In the genomic region with DNA sequence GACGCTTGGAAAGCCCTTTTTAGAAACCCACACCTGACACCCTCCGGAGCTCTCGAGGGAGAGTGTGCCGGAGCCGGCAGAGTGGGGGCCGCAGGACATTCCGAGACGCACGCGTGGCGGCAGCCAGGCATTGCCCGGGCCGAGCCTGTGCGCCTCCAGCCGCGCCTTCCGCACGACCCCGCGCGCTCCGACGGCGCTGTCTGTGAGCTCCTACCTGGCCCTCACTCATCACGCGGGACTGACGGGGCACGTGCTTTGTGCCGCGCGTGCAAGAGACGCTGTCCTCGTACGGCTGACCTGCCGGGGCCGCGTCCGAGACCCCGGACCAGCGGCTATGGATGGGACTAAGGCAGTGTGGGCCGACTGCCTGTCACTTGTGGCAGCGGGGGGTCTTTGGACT, we compare ENCODE assay signal across 25 cellular contexts. TPM values are rescaled to one million over a fixed set of nuclear protein-coding genes. Genes with fewer than 3 reads are reported as not detected.
"Had no signal": no experiment of that assay in that cellular context is flagged by ENCODE, and none has a peak within 500 bp of the region (broad histone marks: within the 10 kb centered on the region; RNA-seq: fewer than 3 reads in every experiment).

No MANE protein-coding gene starts in this region.

- H3K27me3 ChIP-seq: ovary, right atrium auricular region, testis, thyroid gland had no signal

- ATAC-seq: right lobe of liver; stimulated activated memory B cell treated with anti-CD40 and anti-IgM and Interleukin-4, amounts not matched to agents 10 μg/mL and 1 μg/mL and 100 μg/mL, for 72 hours had no signal

- H3K9me3 Mint-ChIP-seq: mesothelial cell of epicardium; natural killer cell; nephron progenitor cell; neural progenitor cell; stimulated activated memory B cell treated with anti-CD40 and anti-IgM and Interleukin-4, amounts not matched to agents 10 μg/mL and 1 μg/mL and 100 μg/mL, for 72 hours; stimulated activated naive CD8-positive, alpha-beta T cell treated with anti-CD3 and anti-CD28 coated beads, Interleukin-15, amount 100 ng/mL, for 72 hours had no signal

- H3K4me1 Mint-ChIP-seq: natural killer cell had no signal

- DNase-seq: left ventricle myocardium inferior; mesendoderm; naive B cell; natural killer cell; nephron progenitor cell; ovary; right lobe of liver; stimulated activated CD4-positive, alpha-beta T cell treated with anti-CD3 and anti-CD28 coated beads, Interleukin-1b, Interleukin-23, amount 100 ng/mL, for 48 hours; stimulated activated CD4-positive, alpha-beta T cell treated with anti-CD3 and anti-CD28 coated beads, Interleukin-2, amount 100 ng/mL, for 48 hours; stimulated activated CD4-positive, alpha-beta T cell treated with anti-CD3 and anti-CD28 coated beads, Interleukin-4, amount 100 ng/mL, for 4 hours; stimulated activated CD8-positive, alpha-beta memory T cell treated with anti-CD3 and anti-CD28 coated beads, Interleukin-4, amount 100 ng/mL, for 48 hours; stimulated activated naive CD4-positive, alpha-beta T cell treated with Interleukin-2 at 50 U/mL for 16 hours; stimulated activated naive CD8-positive, alpha-beta T cell treated with anti-CD3 and anti-CD28 coated beads, Interleukin-15, amount 100 ng/mL, for 72 hours; substantia nigra; testis; thyroid gland; transverse colon had no signal

- H3K36me3 ChIP-seq: left ventricle myocardium inferior, neural progenitor cell, ovary, right atrium auricular region, right lobe of liver, thyroid gland, transverse colon, upper lobe of left lung had no signal

- H3K27ac ChIP-seq: left ventricle myocardium inferior, neural progenitor cell, ovary, right atrium auricular region, right lobe of liver, testis, upper lobe of left lung had no signal

- H3K9me3 ChIP-seq: left ventricle myocardium inferior, ovary, right atrium auricular region, right lobe of liver, testis, thyroid gland, transverse colon, upper lobe of left lung had no signal

- H2AFZ ChIP-seq: neural progenitor cell had no signal

- H3K4me2 ChIP-seq: neural progenitor cell, smooth muscle cell had no signal

- H3K4me3 Mint-ChIP-seq: mesothelial cell of epicardium, neural progenitor cell had no signal

- H3K27ac Mint-ChIP-seq: mesothelial cell of epicardium; neural progenitor cell; progenitor cell of endocrine pancreas; stimulated activated memory B cell treated with anti-CD40 and anti-IgM and Interleukin-4, amounts not matched to agents 10 μg/mL and 1 μg/mL and 100 μg/mL, for 72 hours had no signal

- H3K4me3 ChIP-seq: left ventricle myocardium inferior, lung, neural progenitor cell, ovary, right atrium auricular region, right lobe of liver, smooth muscle cell, testis, thyroid gland, transverse colon had no signal

- H3K4me1 ChIP-seq: neural progenitor cell, right lobe of liver had no signal

- H3K9ac ChIP-seq: neural progenitor cell had no signal

- H3K36me3 Mint-ChIP-seq: mesothelial cell of epicardium; naive B cell; natural killer cell; neural progenitor cell; stimulated activated memory B cell treated with anti-CD40 and anti-IgM and Interleukin-4, amounts not matched to agents 10 μg/mL and 1 μg/mL and 100 μg/mL, for 72 hours had no signal

RNA-seq across cellular contexts. Expression of gene GALNT9, which starts 5.2 kb away (rescaled TPM):
- total RNA-seq: left ventricle myocardium inferior, natural killer cell, right lobe of liver, smooth muscle cell had no signal
